ENCODE assay signal across 1 cellular context in the genomic region with DNA sequence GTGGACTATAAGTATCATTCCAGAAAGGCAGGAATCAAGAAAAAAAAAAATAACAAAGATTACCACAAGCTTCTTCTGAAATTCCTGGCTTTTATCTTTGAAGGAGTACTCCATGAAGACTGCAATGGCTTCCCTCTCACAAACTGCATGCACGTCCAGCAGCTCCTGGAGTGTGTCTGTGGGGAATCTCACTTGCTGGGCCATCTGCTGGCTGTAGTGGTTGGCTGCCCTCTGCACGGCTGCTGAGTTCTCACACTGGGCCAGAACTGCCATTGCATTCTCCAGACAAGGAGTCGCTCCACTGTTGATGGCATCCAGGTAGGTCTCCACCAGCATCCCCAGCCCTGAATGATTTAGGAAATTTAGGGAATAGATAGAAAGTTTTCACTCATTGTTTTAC.
TF ChIP-seq lines count a peak whose summit lies in the region.

No MANE protein-coding gene starts in this region.

TF ChIP-seq in HEK293, 187 proteins besides CTCF, POLR2A, EP300 and RAD21 (continued from another document):
- TF ChIP-seq ZNF362 (tag by site-specific recombination; IDR thresholded peaks at IDR 0.05): no peak
- TF ChIP-seq BCL11A (tag by site-specific recombination; IDR thresholded peaks at IDR 0.05; ENCODE audit: low read depth): no peak
- TF ChIP-seq, protein P1, sequence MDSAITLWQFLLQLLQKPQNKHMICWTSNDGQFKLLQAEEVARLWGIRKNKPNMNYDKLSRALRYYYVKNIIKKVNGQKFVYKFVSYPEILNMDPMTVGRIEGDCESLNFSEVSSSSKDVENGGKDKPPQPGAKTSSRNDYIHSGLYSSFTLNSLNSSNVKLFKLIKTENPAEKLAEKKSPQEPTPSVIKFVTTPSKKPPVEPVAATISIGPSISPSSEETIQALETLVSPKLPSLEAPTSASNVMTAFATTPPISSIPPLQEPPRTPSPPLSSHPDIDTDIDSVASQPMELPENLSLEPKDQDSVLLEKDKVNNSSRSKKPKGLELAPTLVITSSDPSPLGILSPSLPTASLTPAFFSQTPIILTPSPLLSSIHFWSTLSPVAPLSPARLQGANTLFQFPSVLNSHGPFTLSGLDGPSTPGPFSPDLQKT (IDR thresholded peaks at IDR 0.05; ENCODE audit: borderline replicate concordance, low read depth, low read length): no peak
- no peak for TF ChIP-seq ZNF19 (tag by site-specific recombination; IDR thresholded peaks at IDR 0.05; ENCODE audit: low read depth)
- TF ChIP-seq ZNF596 (tag by site-specific recombination; IDR thresholded peaks at IDR 0.05): no peak
- TF ChIP-seq OSR2 (tag by site-specific recombination; IDR thresholded peaks at IDR 0.05): no peak
- TF ChIP-seq ZNF501 (tag by site-specific recombination; IDR thresholded peaks at IDR 0.05): no peak
- TF ChIP-seq ZBTB48 (tag by site-specific recombination; IDR thresholded peaks at IDR 0.05): no peak
- no peak for TF ChIP-seq ZNF629 (tag by site-specific recombination; IDR thresholded peaks at IDR 0.05)
- TF ChIP-seq ZNF366 (tag by site-specific recombination; conservative IDR thresholded peaks at IDR 0.05): no peak
- no peak for TF ChIP-seq ZNF416 (tag by site-specific recombination; IDR thresholded peaks at IDR 0.05)
- no peak for TF ChIP-seq ZNF324 (tag by site-specific recombination; IDR thresholded peaks at IDR 0.05)
